In genomic region chr1:148522561-148523204, GRCh38 we compare ENCODE assay signal across 8 cellular contexts. TPM values are rescaled to one million over a fixed set of nuclear protein-coding genes. Genes with fewer than 3 reads are reported as not detected.
DNase-seq lines count a peak whose midpoint lies in the region; ATAC-seq, FAIRE-seq and TF ChIP-seq lines count a peak whose summit lies in the region.
"Not testable (repeated sequence)": the region's sequence is repeated elsewhere in the genome, so short reads cannot be mapped to it uniquely, and the experiment has no call there.

No MANE protein-coding gene starts in this region.

- H3K4me3 ChIP-seq in pancreas (peak overlapping the region in 2 of 4 donors; percentile 25 to 33), testis (peak overlapping the region; percentile 22 to 38)

- H3K4me1 ChIP-seq in pancreas, testis: not testable (repeated sequence)

- intact Hi-C loops in Right ventricle myocardium superior (cut with DNase I); testis (cut with DNase I; ENCODE audit: low total_unique reads): not testable (repeated sequence)
- intact Hi-C loops in pancreas (cut with DNase I), result loop anchor here in 1 of 3 donors (10.0 kb wide), 1 partner anchor 138 kb away; no protein-coding TSS in a partner anchor

- POLR2A ChIA-PET in activated naive CD8-positive, alpha-beta T cell treated with anti-CD3 and anti-CD28 coated beads, Interleukin-2, amount 10 ng/mL, durations not matched to agents 7 days and 5 days (lab: Charles Lee), result interaction anchor here (0.7 to 1.8 kb wide), 9 partner anchors 120 to 188 kb away, joined by 3 to 34 read pairs (median 6); no protein-coding TSS in a partner anchor

- H3K4me1 Mint-ChIP-seq in HFFc6 (ENCODE audit: low read depth); activated naive CD8-positive, alpha-beta T cell treated with anti-CD3 and anti-CD28 coated beads, Interleukin-2, amount 10 ng/mL, durations not matched to agents 7 days and 5 days: not testable (repeated sequence)

- H3K27ac Mint-ChIP-seq in HFFc6, result peak overlapping the region; percentile 93
- peak overlapping the region; percentile 94 for H3K27ac Mint-ChIP-seq in activated naive CD8-positive, alpha-beta T cell treated with anti-CD3 and anti-CD28 coated beads, Interleukin-2, amount 10 ng/mL, durations not matched to agents 7 days and 5 days

- not testable (repeated sequence) for H3K27me3 Mint-ChIP-seq in HFFc6 (ENCODE audit: insufficient read depth); activated naive CD8-positive, alpha-beta T cell treated with anti-CD3 and anti-CD28 coated beads, Interleukin-2, amount 10 ng/mL, durations not matched to agents 7 days and 5 days

- WGBS in pancreas, 2 donors, result 0 to 1% methylated on average over 24 to 30 of the region's 30 CpGs
- WGBS in testis, 2 donors, result 2 to 4% methylated on average over 24 to 30 of the region's 30 CpGs

- TF ChIP-seq POLR2A in testis (IDR thresholded peaks at IDR 0.05), result peak; percentile 54

- not testable (repeated sequence) for H3K36me3 Mint-ChIP-seq in HFFc6 (ENCODE audit: low read depth); activated naive CD8-positive, alpha-beta T cell treated with anti-CD3 and anti-CD28 coated beads, Interleukin-2, amount 10 ng/mL, durations not matched to agents 7 days and 5 days

- H3K27me3 ChIP-seq in pancreas, testis: not testable (repeated sequence)

- peak overlapping the region; percentile 85 for H3K4me3 Mint-ChIP-seq in HFFc6
- H3K4me3 Mint-ChIP-seq in activated naive CD8-positive, alpha-beta T cell treated with anti-CD3 and anti-CD28 coated beads, Interleukin-2, amount 10 ng/mL, durations not matched to agents 7 days and 5 days, result peak overlapping the region; percentile 85

- H3K9me3 Mint-ChIP-seq in HFFc6; activated naive CD8-positive, alpha-beta T cell treated with anti-CD3 and anti-CD28 coated beads, Interleukin-2, amount 10 ng/mL, durations not matched to agents 7 days and 5 days: not testable (repeated sequence)

- TF ChIP-seq CTCF in GM10266 (IDR thresholded peaks at IDR 0.05; ENCODE audit: control insufficient read depth, insufficient read depth, low read depth, missing control alignments); HFFc6 (IDR thresholded peaks at IDR 0.05); pancreas (IDR thresholded peaks at IDR 0.05); testis (IDR thresholded peaks at IDR 0.05): not testable (repeated sequence)

- H3K27ac ChIP-seq in pancreas, result peak overlapping the region; percentile 22 to 84 (median 66)
- peak overlapping the region; percentile 31 to 47 for H3K27ac ChIP-seq in testis

- DNase-seq in GM10266 (ENCODE audit: extremely low spot score) (peak; percentile 75), HFFc6 (peak; percentile 96), NCI-H1092 treated with DMSO at 0.1 percent for 48 hours (lab: John Stamatoyannopoulos, UW) (peak; percentile 97), SW 1271 (lab: John Stamatoyannopoulos, UW) (peak; percentile 19 to 65), Right ventricle myocardium superior (peak; percentile 84), pancreas (peak; percentile 79 to 92 (median 84)), testis (peak; percentile 91)
- peak; percentile 76 for DNase-seq in activated naive CD8-positive, alpha-beta T cell treated with anti-CD3 and anti-CD28 coated beads, Interleukin-2, amount 10 ng/mL, durations not matched to agents 7 days and 5 days

- not testable (repeated sequence) for FAIRE-seq in pancreas (lab: Jason Lieb, UNC)

- not testable (repeated sequence) for H3K9me3 ChIP-seq in pancreas, testis

- ATAC-seq in activated naive CD8-positive, alpha-beta T cell treated with anti-CD3 and anti-CD28 coated beads, Interleukin-2, amount 10 ng/mL, durations not matched to agents 7 days and 5 days (ENCODE audit: low read depth), result peak; percentile 72
- ATAC-seq in Right ventricle myocardium superior (ENCODE audit: poor library complexity), result peak; percentile 93
- peak; percentile 87 to 92 (median 88) for ATAC-seq in pancreas

- H3K36me3 ChIP-seq in pancreas; testis (ENCODE audit: low read depth, missing control alignments): not testable (repeated sequence)

RNA-seq across cellular contexts. Expression of gene PPIAL4G, which starts 39.6 kb away (rescaled TPM):
- not detected for total RNA-seq in HFFc6 (2021; fragmentation: NEBNext Ultra II Directional; extraction: Animal tissue kit (Norgen Biotek cat#: 25700))
- 1 to 10 TPM; 1.6 to 1.8 TPM for total RNA-seq in activated naive CD8-positive, alpha-beta T cell treated with anti-CD3 and anti-CD28 coated beads, Interleukin-2, amount 10 ng/mL, durations not matched to agents 7 days and 5 days
- total RNA-seq in Right ventricle myocardium superior (not detected), pancreas (under 1 TPM in 1 of 6 donors, not detected in 5; 0.09 TPM), testis (under 1 TPM in 1 of 2 donors, not detected in 1; 0.12 TPM)
- polyA plus RNA-seq in pancreas (under 1 TPM in 1 of 2 donors, not detected in 1; 0.05 TPM), testis (ENCODE audit: insufficient read depth, low read depth, low replicate concordance) (not detected)

Comparison
In these comparisons a context has a peak if more than half of its experiments do, and no peak if none do; other contexts are left out.
1. DNase-seq: peak in every context shown above with its lines; median percentile 97 in NCI-H1092 treated with DMSO at 0.1 percent for 48 hours; 96 in HFFc6; 91 in testis; 84 in Right ventricle myocardium superior; 84 in pancreas; 76 in activated naive CD8-positive, alpha-beta T cell treated with anti-CD3 and anti-CD28 coated beads, Interleukin-2, amount 10 ng/mL, durations not matched to agents 7 days and 5 days; 75 in GM10266; 42 in SW 1271.